Comparison of ENCODE assay signal across 29 cellular contexts in genomic region chr12:66644151-66644550, GRCh38.
"Had no signal": no experiment of that assay in that cellular context is flagged by ENCODE, and none has a peak within 500 bp of the region (broad histone marks: within the 10 kb centered on the region; RNA-seq: fewer than 3 reads in every experiment).

No MANE protein-coding gene starts in this region.

- DNase-seq: stimulated activated CD4-positive, alpha-beta T cell treated with anti-CD3 and anti-CD28 coated beads, Interleukin-2, amount 100 ng/mL, for 48 hours; stimulated activated CD4-positive, alpha-beta T cell treated with anti-CD3 and anti-CD28 coated beads, Interleukin-4, amount 100 ng/mL, for 1 hour; stimulated activated CD4-positive, alpha-beta T cell treated with anti-CD3 and anti-CD28 coated beads, Interleukin-4, amount 100 ng/mL, for 24 hours; stimulated activated CD4-positive, alpha-beta T cell treated with anti-CD3 and anti-CD28 coated beads, Interleukin-4, amount 100 ng/mL, for 4 hours; stimulated activated CD8-positive, alpha-beta memory T cell treated with anti-CD3 and anti-CD28 coated beads, Interleukin-4, amount 100 ng/mL, for 48 hours; stimulated activated naive B cell treated with anti-CD40 and anti-IgM and Interleukin-4, amounts not matched to agents 10 μg/mL and 1 μg/mL and 100 μg/mL, for 72 hours; stimulated activated naive CD4-positive, alpha-beta T cell; stimulated activated naive CD4-positive, alpha-beta T cell treated with Interleukin-2 at 50 U/mL for 16 hours; stimulated activated naive CD8-positive, alpha-beta T cell treated with anti-CD3 and anti-CD28 coated beads, Interleukin-15, amount 100 ng/mL, for 72 hours; stimulated activated naive CD8-positive, alpha-beta T cell treated with anti-CD3 and anti-CD28 coated beads, Interleukin-15, Interleukin-2, amounts not matched to agents 100 U/mL and 50 U/mL, for 24 hours; stomach; substantia nigra; testis; thyroid gland; tibial artery; transverse colon; trophoblast cell; upper lobe of left lung; upper lobe of right lung; uterus had no signal

- H3K27ac Mint-ChIP-seq: stimulated activated effector memory CD8-positive, alpha-beta T cell treated with anti-CD3 and anti-CD28 coated beads, Interleukin-12 subunit alpha, Interleukin-12 subunit beta, amount 100 ng/mL, for 72 hours; stimulated activated memory B cell treated with anti-CD40 and anti-IgM and Interleukin-4, amounts not matched to agents 10 μg/mL and 1 μg/mL and 100 μg/mL, for 72 hours; stimulated activated naive B cell treated with anti-CD40 and anti-IgM and Interleukin-4, amounts not matched to agents 10 μg/mL and 1 μg/mL and 100 μg/mL, for 72 hours; stimulated activated naive CD8-positive, alpha-beta T cell treated with anti-CD3 and anti-CD28 coated beads, Interleukin-15, amount 100 ng/mL, for 72 hours; stimulated activated naive CD8-positive, alpha-beta T cell treated with anti-CD3 and anti-CD28 coated beads, Interleukin-15, Interleukin-2, amounts not matched to agents 100 ng/mL and 50 ng/mL, for 24 hours; type B pancreatic cell had no signal

- H3K9me3 Mint-ChIP-seq: stimulated activated effector memory CD8-positive, alpha-beta T cell treated with anti-CD3 and anti-CD28 coated beads, Interleukin-12 subunit alpha, Interleukin-12 subunit beta, amount 100 ng/mL, for 72 hours; stimulated activated memory B cell treated with anti-CD40 and anti-IgM and Interleukin-4, amounts not matched to agents 10 μg/mL and 1 μg/mL and 100 μg/mL, for 72 hours; stimulated activated naive CD8-positive, alpha-beta T cell treated with anti-CD3 and anti-CD28 coated beads, Interleukin-15, amount 100 ng/mL, for 72 hours; stimulated activated naive CD8-positive, alpha-beta T cell treated with anti-CD3 and anti-CD28 coated beads, Interleukin-15, Interleukin-2, amounts not matched to agents 100 ng/mL and 50 ng/mL, for 24 hours; type B pancreatic cell had no signal

- H3K36me3 ChIP-seq: stomach, suprapubic skin, thoracic aorta, thyroid gland, tibial artery, tibial nerve, transverse colon, upper lobe of left lung, upper lobe of right lung, uterus, vagina had no signal

- H3K27me3 Mint-ChIP-seq: stimulated activated memory B cell treated with anti-CD40 and anti-IgM and Interleukin-4, amounts not matched to agents 10 μg/mL and 1 μg/mL and 100 μg/mL, for 72 hours; stimulated activated naive B cell treated with anti-CD40 and anti-IgM and Interleukin-4, amounts not matched to agents 10 μg/mL and 1 μg/mL and 100 μg/mL, for 72 hours; stimulated activated naive CD8-positive, alpha-beta T cell treated with anti-CD3 and anti-CD28 coated beads, Interleukin-15, amount 100 ng/mL, for 72 hours; stimulated activated naive CD8-positive, alpha-beta T cell treated with anti-CD3 and anti-CD28 coated beads, Interleukin-15, Interleukin-2, amounts not matched to agents 100 ng/mL and 50 ng/mL, for 24 hours; type B pancreatic cell had no signal

- FAIRE-seq: urothelium cell line had no signal

- H3K4me1 Mint-ChIP-seq: stimulated activated effector memory CD8-positive, alpha-beta T cell treated with anti-CD3 and anti-CD28 coated beads, Interleukin-12 subunit alpha, Interleukin-12 subunit beta, amount 100 ng/mL, for 72 hours; stimulated activated memory B cell treated with anti-CD40 and anti-IgM and Interleukin-4, amounts not matched to agents 10 μg/mL and 1 μg/mL and 100 μg/mL, for 72 hours; stimulated activated naive B cell treated with anti-CD40 and anti-IgM and Interleukin-4, amounts not matched to agents 10 μg/mL and 1 μg/mL and 100 μg/mL, for 72 hours; stimulated activated naive CD8-positive, alpha-beta T cell treated with anti-CD3 and anti-CD28 coated beads, Interleukin-15, amount 100 ng/mL, for 72 hours had no signal

- H3K4me1 ChIP-seq: suprapubic skin, testis, thyroid gland, tibial artery, tibial nerve, transverse colon, upper lobe of left lung, upper lobe of right lung, uterus, vagina had no signal

- H3K4me3 Mint-ChIP-seq: stimulated activated effector memory CD8-positive, alpha-beta T cell treated with anti-CD3 and anti-CD28 coated beads, Interleukin-12 subunit alpha, Interleukin-12 subunit beta, amount 100 ng/mL, for 72 hours; stimulated activated memory B cell treated with anti-CD40 and anti-IgM and Interleukin-4, amounts not matched to agents 10 μg/mL and 1 μg/mL and 100 μg/mL, for 72 hours; stimulated activated naive B cell treated with anti-CD40 and anti-IgM and Interleukin-4, amounts not matched to agents 10 μg/mL and 1 μg/mL and 100 μg/mL, for 72 hours; stimulated activated naive CD8-positive, alpha-beta T cell treated with anti-CD3 and anti-CD28 coated beads, Interleukin-15, amount 100 ng/mL, for 72 hours; stimulated activated naive CD8-positive, alpha-beta T cell treated with anti-CD3 and anti-CD28 coated beads, Interleukin-15, Interleukin-2, amounts not matched to agents 100 ng/mL and 50 ng/mL, for 24 hours; type B pancreatic cell had no signal

- H3K4me3 ChIP-seq: stomach, suprapubic skin, testis, thoracic aorta, thyroid gland, tibial artery, tibial nerve, transverse colon, upper lobe of left lung, upper lobe of right lung, uterus, vagina had no signal

- H3K36me3 Mint-ChIP-seq: stimulated activated effector memory CD8-positive, alpha-beta T cell treated with anti-CD3 and anti-CD28 coated beads, Interleukin-12 subunit alpha, Interleukin-12 subunit beta, amount 100 ng/mL, for 72 hours; stimulated activated memory B cell treated with anti-CD40 and anti-IgM and Interleukin-4, amounts not matched to agents 10 μg/mL and 1 μg/mL and 100 μg/mL, for 72 hours; stimulated activated naive B cell treated with anti-CD40 and anti-IgM and Interleukin-4, amounts not matched to agents 10 μg/mL and 1 μg/mL and 100 μg/mL, for 72 hours; type B pancreatic cell had no signal

- H3K27ac ChIP-seq: stomach, suprapubic skin, testis, thoracic aorta, thyroid gland, tibial artery, tibial nerve, transverse colon, upper lobe of left lung, upper lobe of right lung, uterus, vagina had no signal

- H3K9me3 ChIP-seq: stomach, suprapubic skin, testis, thoracic aorta, thyroid gland, tibial artery, tibial nerve, transverse colon, upper lobe of left lung, upper lobe of right lung, uterus, vagina had no signal

- H3K27me3 ChIP-seq: stomach, suprapubic skin, testis, thyroid gland, tibial artery, tibial nerve, transverse colon, upper lobe of left lung, upper lobe of right lung, uterus, vagina had no signal
